Comparison of ENCODE assay signal across 8 cellular contexts in genomic region chr20:3045042-3045815, GRCh38. TPM values are rescaled to one million over a fixed set of nuclear protein-coding genes. Genes with fewer than 3 reads are reported as not detected.
DNase-seq lines count a peak whose midpoint lies in the region; ATAC-seq, FAIRE-seq and TF ChIP-seq lines count a peak whose summit lies in the region.

No MANE protein-coding gene starts in this region.

- H3K4me3 ChIP-seq in Peyer's patch: peak overlapping the region; percentile 65 to 98 (median 87)
- H3K4me3 ChIP-seq in cardiac muscle cell: peak overlapping the region; percentile 93
- H3K4me3 ChIP-seq in pancreas: peak overlapping the region; percentile 87 to 96 (median 94)

- H3K4me1 Mint-ChIP-seq in activated naive CD4-positive, alpha-beta T cell treated with anti-CD3 and anti-CD28 coated beads, Interleukin-2, amount 50 U/mL, for 24 hours: peaks cover 20% of the 10 kb centered on the region

- H3K27me3 ChIP-seq in Peyer's patch (no peaks in the 10 kb centered on the region), cardiac muscle cell (no peaks in the 10 kb centered on the region), pancreas (no peaks in the 10 kb centered on the region)

- H3K9me3 ChIP-seq in Peyer's patch: no peaks in the 10 kb centered on the region
- no peaks in the 10 kb centered on the region for H3K9me3 ChIP-seq in cardiac muscle cell (ENCODE audit: low read depth)
- H3K9me3 ChIP-seq in pancreas: no peaks in the 10 kb centered on the region

- no peaks in the 10 kb centered on the region for H3K9me3 Mint-ChIP-seq in activated naive CD4-positive, alpha-beta T cell treated with anti-CD3 and anti-CD28 coated beads, Interleukin-2, amount 50 U/mL, for 24 hours

- H3K27ac Mint-ChIP-seq in activated naive CD4-positive, alpha-beta T cell treated with anti-CD3 and anti-CD28 coated beads, Interleukin-2, amount 50 U/mL, for 24 hours: peak overlapping the region; percentile 53

- TF ChIP-seq CTCF in Peyer's patch (IDR thresholded peaks at IDR 0.05) (no peak), cardiac muscle cell (IDR thresholded peaks at IDR 0.05; ENCODE audit: low read depth, low read length) (no peak), pancreas (IDR thresholded peaks at IDR 0.05) (no peak)

- 2 to 3% methylated on average over 23 to 24 of the region's 24 CpGs for WGBS in pancreas, 2 donors

- FAIRE-seq in pancreas (lab: Jason Lieb, UNC): no peak

- TF ChIP-seq POLR2A in Peyer's patch (IDR thresholded peaks at IDR 0.05): no peak

- peak; percentile 52 for ATAC-seq in GM19438 (IDR thresholded peaks at IDR 0.05; ENCODE audit: low read depth, unreplicated experiment)
- ATAC-seq in HG03460 (IDR thresholded peaks at IDR 0.05; ENCODE audit: unreplicated experiment): peak; percentile 43
- peak; percentile 65 to 79 (median 70) for ATAC-seq in pancreas

- H3K27ac ChIP-seq in Peyer's patch: peak overlapping the region; percentile 87 to 94 (median 92)
- peak overlapping the region; percentile 52 for H3K27ac ChIP-seq in cardiac muscle cell
- H3K27ac ChIP-seq in pancreas: peak overlapping the region; percentile 45 to 85 (median 78)

- intact Hi-C loops in pancreas (cut with DNase I): no loop called here

- no peaks in the 10 kb centered on the region for H3K27me3 Mint-ChIP-seq in activated naive CD4-positive, alpha-beta T cell treated with anti-CD3 and anti-CD28 coated beads, Interleukin-2, amount 50 U/mL, for 24 hours

- H3K4me1 ChIP-seq in Peyer's patch (peaks cover 0 to 19% (median 9%) of the 10 kb centered on the region in 4 donors), cardiac muscle cell (ENCODE audit: low read depth) (peaks cover 3% of the 10 kb centered on the region), pancreas (peaks cover 0 to 21% (median 6%) of the 10 kb centered on the region in 3 donors)

- H3K36me3 Mint-ChIP-seq in activated naive CD4-positive, alpha-beta T cell treated with anti-CD3 and anti-CD28 coated beads, Interleukin-2, amount 50 U/mL, for 24 hours: peaks cover 10% of the 10 kb centered on the region

- H3K36me3 ChIP-seq in Peyer's patch (peaks cover 0 to 32% (median 0%) of the 10 kb centered on the region in 3 donors), cardiac muscle cell (peaks cover 11% of the 10 kb centered on the region), pancreas (peaks cover 0 to 14% (median 11%) of the 10 kb centered on the region in 3 donors)

- DNase-seq in COR-L47 (lab: John Stamatoyannopoulos, UW): peak; percentile 86
- DNase-seq in Peyer's patch: peak; percentile 81 to 91 (median 89)
- DNase-seq in cardiac muscle cell (ENCODE audit: low read depth in 1 of 2, low spot score in 1 of 2): peak; percentile 80 to 81
- DNase-seq in pancreas: peak in 4 of 6 donors; percentile 72 to 89 (median 80)
- no peak for DNase-seq in NCI-H2107 treated with DMSO at 0.1 percent for 48 hours (lab: John Stamatoyannopoulos, UW; ENCODE audit: unreplicated experiment)

- H3K4me3 Mint-ChIP-seq in activated naive CD4-positive, alpha-beta T cell treated with anti-CD3 and anti-CD28 coated beads, Interleukin-2, amount 50 U/mL, for 24 hours: peak overlapping the region; percentile 84

RNA-seq across cellular contexts. Expression of gene MRPS26, which starts 0.6 kb away (rescaled TPM):
- 10 to 100 TPM; 34.5 to 43.6 (median 43.1) TPM for total RNA-seq in Peyer's patch
- total RNA-seq in cardiac muscle cell: 129 and 133 TPM in 2 replicates
- 159 and 164 TPM in 2 replicates for polyA plus RNA-seq in cardiac muscle cell
- 10 to 100 TPM; 14.4 to 26.7 (median 20.5) TPM for total RNA-seq in pancreas
- polyA plus RNA-seq in pancreas: 10 to 100 TPM; 46.4 to 46.7 TPM

RNA-seq across cellular contexts. Expression of gene GNRH2, which starts 1.8 kb away (rescaled TPM):
- not detected for total RNA-seq in Peyer's patch
- total RNA-seq in cardiac muscle cell: 5.3 TPM in 1 of 2 replicates, not detected in the other
- polyA plus RNA-seq in cardiac muscle cell: 0.24 TPM in 1 of 2 replicates, not detected in the other
- total RNA-seq in pancreas: not detected
- not detected for polyA plus RNA-seq in pancreas

RNA-seq across cellular contexts. Expression of gene OXT, which starts 26.2 kb away (rescaled TPM):
- total RNA-seq in Peyer's patch (1 to 10 TPM in 1 of 4 donors, not detected in 3; 9.3 TPM), cardiac muscle cell (not detected in 2 replicates), pancreas (under 1 TPM in 1 of 6 donors, not detected in 5; 0.38 TPM)
- polyA plus RNA-seq in cardiac muscle cell (not detected in 2 replicates), pancreas (not detected)

RNA-seq across cellular contexts. Expression of gene AVP, which starts 39.3 kb away (rescaled TPM):
- total RNA-seq in Peyer's patch (1 to 10 TPM in 1 of 4 donors, not detected in 3; 5.8 TPM), cardiac muscle cell (not detected in 2 replicates), pancreas (not detected)
- polyA plus RNA-seq in cardiac muscle cell (not detected in 2 replicates), pancreas (not detected)
